Comparison of ENCODE assay signal across 26 cellular contexts in genomic region chr12:31970199-31970598, GRCh38. TPM values are rescaled to one million over a fixed set of nuclear protein-coding genes. Genes with fewer than 3 reads are reported as not detected.
A peak's percentile ranks its signal among the peaks of the same experiment; 100 is the strongest.
DNase-seq lines count a peak whose midpoint lies in the region; ATAC-seq and TF ChIP-seq lines count a peak whose summit lies in the region.
"Had no signal": no experiment of that assay in that cellular context is flagged by ENCODE, and none has a peak within 500 bp of the region (broad histone marks: within the 10 kb centered on the region; RNA-seq: fewer than 3 reads in every experiment).

No MANE protein-coding gene starts in this region.

- H3K9me3 Mint-ChIP-seq in activated naive CD4-positive, alpha-beta T cell treated with anti-CD3 and anti-CD28 coated beads for 36 hours: peaks cover 35% of the 10 kb centered on the region
- peaks cover 7 to 25% of the 10 kb centered on the region in 2 donors for H3K9me3 Mint-ChIP-seq in activated naive CD4-positive, alpha-beta T cell treated with anti-CD3 and anti-CD28 coated beads, Interleukin-2, amount 50 U/mL, for 72 hours
- peaks cover 12% of the 10 kb centered on the region for H3K9me3 Mint-ChIP-seq in WTC11
- H3K9me3 Mint-ChIP-seq in progenitor cell of endocrine pancreas (ENCODE audit: low read depth): peaks cover 69% of the 10 kb centered on the region

- no peaks in the 10 kb centered on the region for H3K27me3 Mint-ChIP-seq in activated naive CD4-positive, alpha-beta T cell treated with anti-CD3 and anti-CD28 coated beads for 36 hours (ENCODE audit: low read depth)
- H3K27me3 Mint-ChIP-seq in WTC11 (ENCODE audit: low read depth) (no peaks in the 10 kb centered on the region), progenitor cell of endocrine pancreas (no peaks in the 10 kb centered on the region)
- H3K27me3 Mint-ChIP-seq: IgD-negative memory B cell had no signal

- TF ChIP-seq CTCF in WTC11 (IDR thresholded peaks at IDR 0.05): no peak
- no peak for TF ChIP-seq CTCF in progenitor cell of endocrine pancreas (IDR thresholded peaks at IDR 0.05; ENCODE audit: unreplicated experiment)

- no peak for DNase-seq in activated naive CD4-positive, alpha-beta T cell treated with anti-CD3 and anti-CD28 coated beads for 36 hours
- no peak for DNase-seq in activated naive CD4-positive, alpha-beta T cell treated with anti-CD3 and anti-CD28 coated beads, Interleukin-2, amount 50 U/mL, for 72 hours (ENCODE audit: low spot score in 2 of 2)
- DNase-seq in WTC11 (ENCODE audit: low spot score): no peak
- peak; percentile 20 for DNase-seq in glomerular visceral epithelial cell (ENCODE audit: extremely low spot score)
- no peak for DNase-seq in progenitor cell of endocrine pancreas (ENCODE audit: low spot score, unreplicated experiment)
- DNase-seq in NK-92 treated with Interleukin-12 subunit alpha and Interleukin-12 subunit beta, amount 100 ng/mL, for 24 hours (lab: John Stamatoyannopoulos, UW): no peak
- DNase-seq in posterior cingulate gyrus: no peak
- no peak for DNase-seq in OCI-M2 (lab: John Stamatoyannopoulos, UW; ENCODE audit: unreplicated experiment)
- DNase-seq: ACHN; activated CD4-positive, alpha-beta T cell treated with anti-CD3 and anti-CD28 coated beads for 4 hours; adrenal gland; cortex of kidney; mesenchymal stem cell; NCI-H1092 treated with DMSO at 0.1 percent for 48 hours; NCI-H1930; NCI-H526 treated with DMSO at 0.1 percent for 48 hours; ovary; right lobe of liver; SJCRH30; stimulated activated CD4-positive, alpha-beta T cell treated with anti-CD3 and anti-CD28 coated beads, Interleukin-12 subunit alpha, Interleukin-12 subunit beta, amount 100 ng/mL, for 4 hours; stimulated activated CD4-positive, alpha-beta T cell treated with anti-CD3 and anti-CD28 coated beads, Interleukin-4, amount 100 ng/mL, for 4 hours; stimulated activated naive CD4-positive, alpha-beta T cell treated with Interleukin-2 at 50 U/mL for 16 hours; T-helper 1 cell; thyroid gland had no signal

- peaks cover 47% of the 10 kb centered on the region for H3K4me1 Mint-ChIP-seq in activated naive CD4-positive, alpha-beta T cell treated with anti-CD3 and anti-CD28 coated beads for 36 hours (ENCODE audit: low read depth)
- peaks cover 48% of the 10 kb centered on the region for H3K4me1 Mint-ChIP-seq in WTC11
- H3K4me1 Mint-ChIP-seq in progenitor cell of endocrine pancreas (ENCODE audit: low read depth): peaks cover 10% of the 10 kb centered on the region

- H3K36me3 Mint-ChIP-seq in activated naive CD4-positive, alpha-beta T cell treated with anti-CD3 and anti-CD28 coated beads for 36 hours (ENCODE audit: low read depth): peaks cover 82% of the 10 kb centered on the region
- peaks cover 62 to 89% of the 10 kb centered on the region in 2 donors for H3K36me3 Mint-ChIP-seq in activated naive CD4-positive, alpha-beta T cell treated with anti-CD3 and anti-CD28 coated beads, Interleukin-2, amount 50 U/mL, for 72 hours
- H3K36me3 Mint-ChIP-seq in WTC11 (peaks cover 64% of the 10 kb centered on the region), progenitor cell of endocrine pancreas (ENCODE audit: insufficient read depth) (peaks cover 96% of the 10 kb centered on the region)

- H3K4me3 Mint-ChIP-seq in activated naive CD4-positive, alpha-beta T cell treated with anti-CD3 and anti-CD28 coated beads for 36 hours: no peak overlapping the region
- no peak overlapping the region for H3K4me3 Mint-ChIP-seq in WTC11
- H3K4me3 Mint-ChIP-seq in progenitor cell of endocrine pancreas (ENCODE audit: low read depth): no peak overlapping the region

- H3K27ac Mint-ChIP-seq in activated naive CD4-positive, alpha-beta T cell treated with anti-CD3 and anti-CD28 coated beads for 36 hours: peak overlapping the region; percentile 73
- peak overlapping the region in 1 of 2 donors; percentile 22 for H3K27ac Mint-ChIP-seq in activated naive CD4-positive, alpha-beta T cell treated with anti-CD3 and anti-CD28 coated beads, Interleukin-2, amount 50 U/mL, for 72 hours
- H3K27ac Mint-ChIP-seq in WTC11 (peak overlapping the region; percentile 83), progenitor cell of endocrine pancreas (peak overlapping the region; percentile 59)
- H3K27ac Mint-ChIP-seq: activated T-helper 2 cell treated with anti-CD3 and anti-CD28 coated beads, Interferon-gamma antibody, Interleukin-2, Interleukin-4, amounts not matched to agents 10 μg/mL and 5 μg/mL and 100 μg/mL, durations not matched to agents 14 hours and 24 hours and 36 hours had no signal

- POLR2A ChIA-PET in WTC11 (lab: Charles Lee): no interaction called here

- intact Hi-C loops in activated naive CD4-positive, alpha-beta T cell treated with anti-CD3 and anti-CD28 coated beads for 36 hours (cut with micrococcal nuclease): no loop called here
- intact Hi-C loops in posterior cingulate gyrus (cut with DNase I): no loop called here

- no peak for ATAC-seq in activated naive CD4-positive, alpha-beta T cell treated with anti-CD3 and anti-CD28 coated beads, Interleukin-2, amount 50 U/mL, for 72 hours
- ATAC-seq in WTC11: no peak

- CTCF ChIA-PET in activated naive CD4-positive, alpha-beta T cell treated with anti-CD3 and anti-CD28 coated beads for 36 hours (lab: Charles Lee): interaction anchor here (0.6 to 1.7 kb wide), 4 partner anchors 19 to 317 kb away, joined by 4 to 7 read pairs (median 4); partner anchors contain the start of gene ETFBKMT
- CTCF ChIA-PET in WTC11 (lab: Charles Lee): no interaction called here

TF ChIP-seq in WTC11, 78 proteins besides CTCF, POLR2A, EP300 and RAD21 (continues in another document):
- TF ChIP-seq IRF1 (CRISPR knock-in tag; IDR thresholded peaks at IDR 0.05): no peak
- TF ChIP-seq TCF7 (CRISPR knock-in tag; IDR thresholded peaks at IDR 0.05; ENCODE audit: low read depth): no peak
- TF ChIP-seq IRF2 (CRISPR knock-in tag; IDR thresholded peaks at IDR 0.05; ENCODE audit: borderline replicate concordance, low read depth): no peak
- no peak for TF ChIP-seq CREM (CRISPR knock-in tag; IDR thresholded peaks at IDR 0.05)
- no peak for TF ChIP-seq SOX15 (CRISPR knock-in tag; IDR thresholded peaks at IDR 0.05)
- TF ChIP-seq NFE2L1 (CRISPR knock-in tag; IDR thresholded peaks at IDR 0.05): no peak
- no peak for TF ChIP-seq AFF4 (CRISPR knock-in tag; IDR thresholded peaks at IDR 0.05; ENCODE audit: borderline replicate concordance)
- no peak for TF ChIP-seq CBFB (CRISPR knock-in tag; IDR thresholded peaks at IDR 0.05; ENCODE audit: low read depth)
- TF ChIP-seq ZSCAN18 (CRISPR knock-in tag; IDR thresholded peaks at IDR 0.05): no peak
- TF ChIP-seq ESRRA (CRISPR knock-in tag; IDR thresholded peaks at IDR 0.05; ENCODE audit: borderline replicate concordance): no peak
- TF ChIP-seq JUN (CRISPR knock-in tag; IDR thresholded peaks at IDR 0.05): no peak
- TF ChIP-seq ZNF138 (CRISPR knock-in tag; conservative IDR thresholded peaks at IDR 0.05): no peak
- TF ChIP-seq ZNF396 (CRISPR knock-in tag; IDR thresholded peaks at IDR 0.05; ENCODE audit: borderline replicate concordance): no peak
- no peak for TF ChIP-seq NR1H2 (CRISPR knock-in tag; IDR thresholded peaks at IDR 0.05)
- TF ChIP-seq MYBL2 (CRISPR knock-in tag; IDR thresholded peaks at IDR 0.05): no peak

RNA-seq across cellular contexts. Expression of gene RESF1, which starts 11.0 kb away (rescaled TPM):
- 10 to 100 TPM; 65.6 to 73.5 TPM for total RNA-seq in activated naive CD4-positive, alpha-beta T cell treated with anti-CD3 and anti-CD28 coated beads for 36 hours
- 10 to 100 TPM; 58.1 to 86.0 TPM for total RNA-seq in activated naive CD4-positive, alpha-beta T cell treated with anti-CD3 and anti-CD28 coated beads, Interleukin-2, amount 50 U/mL, for 72 hours
- total RNA-seq in WTC11 (2021) (78.1 to 91.4 TPM (median 79.9 TPM) in 3 replicates), progenitor cell of endocrine pancreas (270 and 287 TPM in 2 replicates)
